Comparison of ENCODE assay signal across 10 cellular contexts in genomic region chr2:64105676-64106461, GRCh38. TPM values are rescaled to one million over a fixed set of nuclear protein-coding genes. Genes with fewer than 3 reads are reported as not detected.
DNase-seq lines count a peak whose midpoint lies in the region; ATAC-seq, FAIRE-seq and TF ChIP-seq lines count a peak whose summit lies in the region.
"Had no signal": no experiment of that assay in that cellular context is flagged by ENCODE, and none has a peak within 500 bp of the region (broad histone marks: within the 10 kb centered on the region; RNA-seq: fewer than 3 reads in every experiment).

No MANE protein-coding gene starts in this region.

- H3K79me2 ChIP-seq in astrocyte (ENCODE audit: insufficient read depth, low read length), result peaks cover 6% of the 10 kb centered on the region

- TF ChIP-seq CTCF in astrocyte (IDR thresholded peaks at IDR 0.05; ENCODE audit: insufficient read depth, low read depth, low read length) (no peak), left ventricle myocardium inferior (IDR thresholded peaks at IDR 0.05; ENCODE audit: borderline replicate concordance) (no peak)

- H3K4me2 ChIP-seq in astrocyte (ENCODE audit: low read length), result no peak overlapping the region

- H3K36me3 ChIP-seq in astrocyte (ENCODE audit: insufficient read depth, low read length) (no peaks in the 10 kb centered on the region), mucosa of rectum (ENCODE audit: control insufficient read depth in 2 of 2, insufficient read depth in 2 of 2, low read length in 2 of 2) (peaks cover 9 to 14% of the 10 kb centered on the region in 2 donors), aorta (ENCODE audit: control insufficient read depth in 1 of 2, insufficient read depth in 2 of 2, low read length in 1 of 2) (peaks cover 0 to 2% of the 10 kb centered on the region in 2 donors), left ventricle myocardium inferior (peaks cover 18% of the 10 kb centered on the region)

- peaks cover 31% of the 10 kb centered on the region for H3K4me1 Mint-ChIP-seq in astrocyte (ENCODE audit: low read depth, unreplicated experiment)

- FAIRE-seq in GM18507 (lab: Jason Lieb, UNC), result peak; percentile 82
- no peak for FAIRE-seq in astrocyte (lab: Jason Lieb, UNC)

- H3K27me3 ChIP-seq in astrocyte (ENCODE audit: insufficient read depth, low read length) (no peaks in the 10 kb centered on the region), mucosa of rectum (ENCODE audit: control insufficient read depth in 2 of 2, insufficient read depth in 2 of 2, low read length in 2 of 2) (no peaks in the 10 kb centered on the region), aorta (ENCODE audit: control insufficient read depth in 1 of 2, insufficient read depth in 2 of 2, low read length in 1 of 2) (no peaks in the 10 kb centered on the region), left ventricle myocardium inferior (ENCODE audit: low read depth) (no peaks in the 10 kb centered on the region)

- H3K9ac ChIP-seq in astrocyte (ENCODE audit: low read length), result no peak overlapping the region
- no peak overlapping the region for H3K9ac ChIP-seq in mucosa of rectum (ENCODE audit: low read depth in 1 of 2, low read length in 2 of 2)

- no peak overlapping the region for H2AFZ ChIP-seq in astrocyte (ENCODE audit: low read depth, low read length)

- ATAC-seq in HG03139 (IDR thresholded peaks at IDR 0.05; ENCODE audit: unreplicated experiment) (peak; percentile 49), aorta (ENCODE audit: low FRiP score) (no peak), GM19035 (IDR thresholded peaks at IDR 0.05; ENCODE audit: unreplicated experiment) (no peak)

- H3K9me3 ChIP-seq in astrocyte (ENCODE audit: insufficient read depth, low read depth, low read length), result no peaks in the 10 kb centered on the region
- no peaks in the 10 kb centered on the region for H3K9me3 ChIP-seq in mucosa of rectum (ENCODE audit: control insufficient read depth in 2 of 2, low read length in 2 of 2)
- no peaks in the 10 kb centered on the region for H3K9me3 ChIP-seq in aorta (ENCODE audit: control insufficient read depth, low read length)
- H3K9me3 ChIP-seq in left ventricle myocardium inferior (replicated peaks), result no peaks in the 10 kb centered on the region

- DNase-seq in GM18507 (ENCODE audit: extremely low spot score, insufficient read length, low read depth), result no peak
- DNase-seq in astrocyte (ENCODE audit: low read depth), result peak; percentile 34
- no peak for DNase-seq in NCI-H345 treated with DMSO at 0.1 percent for 48 hours (lab: John Stamatoyannopoulos, UW; ENCODE audit: unreplicated experiment)
- DNase-seq in aorta, result no peak
- DNase-seq in left ventricle myocardium inferior, result no peak
- DNase-seq: activated CD4-positive, alpha-beta T cell treated with anti-CD3 and anti-CD28 coated beads for 1 hour; stimulated activated CD8-positive, alpha-beta memory T cell treated with anti-CD3 and anti-CD28 coated beads, Interleukin-4, amount 100 ng/mL, for 48 hours had no signal

- peak overlapping the region; percentile 44 for H3K27ac Mint-ChIP-seq in astrocyte (ENCODE audit: unreplicated experiment)

- no peaks in the 10 kb centered on the region for H4K20me1 ChIP-seq in astrocyte (ENCODE audit: insufficient read depth, low read length)

- H3K4me3 Mint-ChIP-seq in astrocyte (ENCODE audit: unreplicated experiment), result peak overlapping the region; percentile 51

- H3K27ac ChIP-seq in astrocyte (ENCODE audit: low read depth, low read length) (no peak overlapping the region), mucosa of rectum (ENCODE audit: low read depth in 2 of 2, low read length in 2 of 2) (peak overlapping the region; percentile 56 to 83), aorta (ENCODE audit: low read depth in 1 of 2, low read length in 2 of 2) (no peak overlapping the region), left ventricle myocardium inferior (replicated peaks) (no peak overlapping the region)

- 73 to 78% methylated on average over 5 of the region's 5 CpGs for WGBS in aorta, 2 donors

- peaks cover 2% of the 10 kb centered on the region for H3K36me3 Mint-ChIP-seq in astrocyte (ENCODE audit: low read depth, unreplicated experiment)

- H3K4me1 ChIP-seq in astrocyte (ENCODE audit: insufficient read depth, low read length), result no peaks in the 10 kb centered on the region
- peaks cover 22 to 31% of the 10 kb centered on the region in 2 donors for H3K4me1 ChIP-seq in mucosa of rectum (ENCODE audit: control insufficient read depth in 2 of 2, insufficient read depth in 2 of 2, low read length in 2 of 2)
- H3K4me1 ChIP-seq in aorta (ENCODE audit: control insufficient read depth in 1 of 2, insufficient read depth in 2 of 2, low read length in 2 of 2), result peaks cover 0 to 2% of the 10 kb centered on the region in 2 donors
- peaks cover 38% of the 10 kb centered on the region for H3K4me1 ChIP-seq in left ventricle myocardium inferior

- H3K4me3 ChIP-seq in astrocyte (ENCODE audit: insufficient read depth, low read depth, low read length) (no peak overlapping the region), mucosa of rectum (ENCODE audit: low read length in 2 of 2) (peak overlapping the region; percentile 19 to 34), aorta (ENCODE audit: low read length in 2 of 2) (no peak overlapping the region), left ventricle myocardium inferior (no peak overlapping the region)

- intact Hi-C loops in aorta (cut with DNase I) (no loop called here), left ventricle myocardium inferior (cut with micrococcal nuclease) (no loop called here)

- H3K9me3 Mint-ChIP-seq in astrocyte (ENCODE audit: unreplicated experiment), result no peaks in the 10 kb centered on the region

- H3K27me3 Mint-ChIP-seq in astrocyte (ENCODE audit: low read depth, unreplicated experiment), result no peaks in the 10 kb centered on the region

RNA-seq across cellular contexts. Expression of gene PELI1, which starts 38.4 kb away (rescaled TPM):
- total RNA-seq in astrocyte (23.1 and 23.8 TPM in 2 replicates), aorta (10 to 100 TPM; 36.7 to 38.0 TPM), left ventricle myocardium inferior (6.6 TPM)
- polyA plus RNA-seq in aorta, result 10 to 100 TPM; 11.1 to 11.2 TPM

Comparison
In these comparisons a context has a peak if more than half of its experiments do, and no peak if none do; other contexts are left out.
1. H3K27ac ChIP-seq: peak in mucosa of rectum (2 of 2); none in astrocyte (single experiment), aorta (0 of 2) and left ventricle myocardium inferior (single experiment).
2. H3K4me3 ChIP-seq: peak in mucosa of rectum (2 of 2); none in astrocyte (single experiment), aorta (0 of 2) and left ventricle myocardium inferior (single experiment).